ENCODE assay signal across 19 cellular contexts in genomic region chr1:201819346-201819745, GRCh38.
"Had no signal": no experiment of that assay in that cellular context is flagged by ENCODE, and none has a peak within 500 bp of the region (broad histone marks: within the 10 kb centered on the region; RNA-seq: fewer than 3 reads in every experiment).

No MANE protein-coding gene starts in this region.

- H3K27me3 ChIP-seq: brain microvascular endothelial cell, transverse colon, uterus had no signal

- H3K4me1 ChIP-seq: transverse colon, uterus had no signal

- H3K9me3 ChIP-seq: transverse colon, uterus had no signal

- H3K36me3 ChIP-seq: uterus had no signal

- ATAC-seq: activated naive CD8-positive, alpha-beta T cell treated with anti-CD3 and anti-CD28 coated beads, Interleukin-2, amount 50 U/mL, for 24 hours; left cardiac atrium; natural killer cell; stimulated activated naive CD8-positive, alpha-beta T cell treated with anti-CD3 and anti-CD28 coated beads, Interleukin-15, Interleukin-2, amounts not matched to agents 100 U/mL and 50 U/mL, for 24 hours; T-cell had no signal

- DNase-seq: activated CD4-positive, alpha-beta T cell treated with anti-CD3 and anti-CD28 coated beads, Interleukin-2, amount 10 ng/mL, durations not matched to agents 7 days and 5 days; activated CD8-positive, alpha-beta memory T cell treated with anti-CD3 and anti-CD28 coated beads, Interleukin-2, amount 50 U/mL, for 4 hours; activated effector memory CD4-positive, alpha-beta T cell treated with Interleukin-2 at 50 U/mL for 16 hours; activated naive CD4-positive, alpha-beta T cell treated with anti-CD3 and anti-CD28 coated beads, Interleukin-2, amount 10 ng/mL, durations not matched to agents 7 days and 5 days; activated naive CD8-positive, alpha-beta T cell treated with anti-CD3 and anti-CD28 coated beads, Interleukin-2, amount 50 U/mL, for 24 hours; activated T-cell treated with anti-CD3 and anti-CD28 coated beads, Interleukin-2, amount 50 U/mL, for 48 hours; anterior cingulate cortex; brain microvascular endothelial cell; cortex of kidney; erythroblast; left cardiac atrium; natural killer cell; nucleus accumbens; retina; stimulated activated CD4-positive, alpha-beta T cell treated with anti-CD3 and anti-CD28 coated beads, Interleukin-12 subunit alpha, Interleukin-12 subunit beta, amount 100 ng/mL, for 4 hours; stimulated activated naive CD8-positive, alpha-beta T cell treated with anti-CD3 and anti-CD28 coated beads, Interleukin-15, Interleukin-2, amounts not matched to agents 100 U/mL and 50 U/mL, for 24 hours; T-cell; transverse colon; uterus had no signal

- H3K4me3 ChIP-seq: transverse colon, uterus had no signal

- H3K27ac ChIP-seq: brain microvascular endothelial cell, transverse colon, uterus had no signal
